ENCODE assay signal across 15 cellular contexts in genomic region chr10:123890761-123891146, GRCh38. TPM values are rescaled to one million over a fixed set of nuclear protein-coding genes. Genes with fewer than 3 reads are reported as not detected.
DNase-seq lines count a peak whose midpoint lies in the region; ATAC-seq and TF ChIP-seq lines count a peak whose summit lies in the region.
"Had no signal": no experiment of that assay in that cellular context is flagged by ENCODE, and none has a peak within 500 bp of the region (broad histone marks: within the 10 kb centered on the region; RNA-seq: fewer than 3 reads in every experiment).

No MANE protein-coding gene starts in this region.

- DNase-seq in GM23248 (peak; percentile 37), mesenchymal stem cell (no peak), stomach (no peak), NCI-H510A treated with DMSO at 0.1 percent for 48 hours (lab: John Stamatoyannopoulos, UW) (no peak)
- no peak for DNase-seq in activated CD4-positive, alpha-beta T cell treated with anti-CD3 and anti-CD28 coated beads, Interleukin-2, amount 10 ng/mL, durations not matched to agents 7 days and 5 days
- DNase-seq: activated CD4-positive, alpha-beta T cell treated with anti-CD3 and anti-CD28 coated beads for 4 hours; OCI-M1; T-cell had no signal

- peak overlapping the region; percentile 77 for H2AFZ ChIP-seq in GM23248
- no peak overlapping the region for H2AFZ ChIP-seq in mesenchymal stem cell (ENCODE audit: low read depth, low read length)

- no peak overlapping the region for H3K4me3 Mint-ChIP-seq in activated CD4-positive, alpha-beta T cell treated with anti-CD3 and anti-CD28 coated beads, Interleukin-2, amount 10 ng/mL, durations not matched to agents 7 days and 5 days
- H3K4me3 Mint-ChIP-seq: T-cell had no signal

- H3K4me3 ChIP-seq in GM23248 (peak overlapping the region; percentile 68), ectodermal cell (ENCODE audit: insufficient read depth, low read depth, low read length) (peak overlapping the region; percentile 19), mesenchymal stem cell (ENCODE audit: insufficient read depth in 1 of 2, low read depth in 1 of 2, low read length in 2 of 2) (peak overlapping the region in 1 of 2 experiments; percentile 83), stomach (peak overlapping the region; percentile 24 to 56 (median 44))

- H2AK5ac ChIP-seq in mesenchymal stem cell (ENCODE audit: low read length, severe bottlenecking): no peak overlapping the region

- no peak overlapping the region for H2BK5ac ChIP-seq in mesenchymal stem cell (ENCODE audit: low read depth, low read length, poor library complexity, severe bottlenecking)

- in situ Hi-C loops in GM23248 (cut with MboI): no loop called here

- ATAC-seq in GM18873 (IDR thresholded peaks at IDR 0.05; ENCODE audit: low FRiP score, unreplicated experiment) (no peak), HG02623 (IDR thresholded peaks at IDR 0.05; ENCODE audit: unreplicated experiment) (no peak)
- ATAC-seq: T-cell had no signal

- H4K8ac ChIP-seq in mesenchymal stem cell (ENCODE audit: low read length): no peak overlapping the region

- intact Hi-C loops in stomach (cut with DNase I; ENCODE audit: low total_unique reads): no loop called here

- POLR2A ChIA-PET in activated CD4-positive, alpha-beta T cell treated with anti-CD3 and anti-CD28 coated beads, Interleukin-2, amount 10 ng/mL, durations not matched to agents 7 days and 5 days (lab: Charles Lee): no interaction called here

- H3K9me3 Mint-ChIP-seq in activated CD4-positive, alpha-beta T cell treated with anti-CD3 and anti-CD28 coated beads, Interleukin-2, amount 10 ng/mL, durations not matched to agents 7 days and 5 days: no peaks in the 10 kb centered on the region
- H3K9me3 Mint-ChIP-seq: activated T-helper 2 cell treated with anti-CD3 and anti-CD28 coated beads, Interferon-gamma antibody, Interleukin-2, Interleukin-4, amounts not matched to agents 10 μg/mL and 5 μg/mL and 100 μg/mL, durations not matched to agents 14 hours and 24 hours and 36 hours; T-cell had no signal

- no peaks in the 10 kb centered on the region for H3K4me1 ChIP-seq in GM23248 (ENCODE audit: insufficient read depth)
- H3K4me1 ChIP-seq in ectodermal cell (ENCODE audit: control insufficient read depth, insufficient read depth, low read length): peaks cover 5% of the 10 kb centered on the region
- H3K4me1 ChIP-seq in mesenchymal stem cell (ENCODE audit: control insufficient read depth, insufficient read depth, low read depth, low read length): no peaks in the 10 kb centered on the region
- peaks cover 0 to 24% (median under 1%) of the 10 kb centered on the region in 4 donors for H3K4me1 ChIP-seq in stomach

- H4K20me1 ChIP-seq in GM23248 (ENCODE audit: insufficient read depth): no peaks in the 10 kb centered on the region

- TF ChIP-seq EP300 in stomach (IDR thresholded peaks at IDR 0.05): no peak

- H3K27ac ChIP-seq in GM23248 (no peak overlapping the region), ectodermal cell (ENCODE audit: insufficient read depth, low read depth, low read length, poor library complexity, severe bottlenecking) (no peak overlapping the region), mesenchymal stem cell (ENCODE audit: low read length, poor library complexity, severe bottlenecking) (no peak overlapping the region), stomach (peak overlapping the region in 4 of 5 donors; percentile 74 to 94 (median 84))
- H3K27ac ChIP-seq: C4-2B, HL-60, neutrophil had no signal

- no peak overlapping the region for H2BK15ac ChIP-seq in mesenchymal stem cell (ENCODE audit: low read depth, poor library complexity, severe bottlenecking)

- H3K4me2 ChIP-seq in GM23248 (ENCODE audit: unreplicated experiment) (peak overlapping the region; percentile 43), mesenchymal stem cell (ENCODE audit: low read length, poor library complexity, severe bottlenecking) (no peak overlapping the region)

- H3K79me2 ChIP-seq in GM23248 (ENCODE audit: insufficient read depth): no peaks in the 10 kb centered on the region

- no peaks in the 10 kb centered on the region for H3K36me3 Mint-ChIP-seq in activated CD4-positive, alpha-beta T cell treated with anti-CD3 and anti-CD28 coated beads, Interleukin-2, amount 10 ng/mL, durations not matched to agents 7 days and 5 days (ENCODE audit: low read depth)
- H3K36me3 Mint-ChIP-seq: T-cell had no signal

- H3K27me3 Mint-ChIP-seq in activated CD4-positive, alpha-beta T cell treated with anti-CD3 and anti-CD28 coated beads, Interleukin-2, amount 10 ng/mL, durations not matched to agents 7 days and 5 days: peaks cover 16% of the 10 kb centered on the region

- no peak for TF ChIP-seq POLR2A in stomach (IDR thresholded peaks at IDR 0.05)

- H3K36me3 ChIP-seq in GM23248 (ENCODE audit: low read depth) (no peaks in the 10 kb centered on the region), ectodermal cell (ENCODE audit: control insufficient read depth, insufficient read depth, low read length) (no peaks in the 10 kb centered on the region), mesenchymal stem cell (ENCODE audit: control insufficient read depth in 1 of 2, insufficient read depth in 2 of 2, low read depth in 1 of 2, low read length in 2 of 2) (no peaks in the 10 kb centered on the region), stomach (no peaks in the 10 kb centered on the region)
- H3K36me3 ChIP-seq: neutrophil had no signal

- CTCF ChIA-PET in activated CD4-positive, alpha-beta T cell treated with anti-CD3 and anti-CD28 coated beads, Interleukin-2, amount 10 ng/mL, durations not matched to agents 7 days and 5 days (lab: Charles Lee): no interaction called here

- H3K79me1 ChIP-seq in mesenchymal stem cell (replicated peaks; ENCODE audit: low read length, poor library complexity, severe bottlenecking): no peaks in the 10 kb centered on the region

- H3K23ac ChIP-seq in mesenchymal stem cell (ENCODE audit: low read length in 2 of 2): no peak overlapping the region

- H3K9me3 ChIP-seq in GM23248 (ENCODE audit: low read depth) (no peaks in the 10 kb centered on the region), ectodermal cell (ENCODE audit: control insufficient read depth, low read length) (no peaks in the 10 kb centered on the region), mesenchymal stem cell (ENCODE audit: control insufficient read depth, low read length) (no peaks in the 10 kb centered on the region), stomach (peaks cover 0 to 3% (median 0%) of the 10 kb centered on the region in 4 donors)
- H3K9me3 ChIP-seq: neutrophil had no signal

- 15% methylated on average over 6 of the region's 6 CpGs for WGBS in GM23248 (ENCODE audit: low coverage in 1 of 2, low lambda C conversion rate in 2 of 2, missing lambda C conversion rate in 2 of 2), 2 experiments
- WGBS in ectodermal cell, 2 experiments: 55 to 61% methylated on average over 6 of the region's 6 CpGs
- 71% methylated on average over 3 of the region's 6 CpGs for WGBS in mesenchymal stem cell
- 34 to 52% (median 44%) methylated on average over 6 of the region's 6 CpGs for WGBS in stomach, 5 donors

- H3K4me1 Mint-ChIP-seq in activated CD4-positive, alpha-beta T cell treated with anti-CD3 and anti-CD28 coated beads, Interleukin-2, amount 10 ng/mL, durations not matched to agents 7 days and 5 days: no peaks in the 10 kb centered on the region
- H3K4me1 Mint-ChIP-seq: T-cell had no signal

- H3K27me3 ChIP-seq in GM23248 (replicated peaks; ENCODE audit: insufficient read depth): peaks cover 3% of the 10 kb centered on the region; the same call in 1 of the 2 replicates
- peaks cover 46% of the 10 kb centered on the region for H3K27me3 ChIP-seq in ectodermal cell (ENCODE audit: control insufficient read depth, insufficient read depth, low read length, poor library complexity, severe bottlenecking)
- peaks cover 27 to 43% of the 10 kb centered on the region in 2 experiments for H3K27me3 ChIP-seq in mesenchymal stem cell (ENCODE audit: control insufficient read depth in 1 of 2, insufficient read depth in 1 of 2, low read length in 2 of 2)
- H3K27me3 ChIP-seq in stomach: peaks cover 0 to 49% (median 16%) of the 10 kb centered on the region in 3 donors

- no peak overlapping the region for H3K27ac Mint-ChIP-seq in activated CD4-positive, alpha-beta T cell treated with anti-CD3 and anti-CD28 coated beads, Interleukin-2, amount 10 ng/mL, durations not matched to agents 7 days and 5 days
- H3K27ac Mint-ChIP-seq: activated T-helper 2 cell treated with anti-CD3 and anti-CD28 coated beads, Interferon-gamma antibody, Interleukin-2, Interleukin-4, amounts not matched to agents 10 μg/mL and 5 μg/mL and 100 μg/mL, durations not matched to agents 14 hours and 24 hours and 36 hours; T-cell had no signal

- no peaks in the 10 kb centered on the region for H3F3A ChIP-seq in GM23248 (ENCODE audit: insufficient read depth)

- peak overlapping the region; percentile 61 for H3K9ac ChIP-seq in GM23248
- peak overlapping the region; percentile 79 for H3K9ac ChIP-seq in mesenchymal stem cell (ENCODE audit: low read length)

- TF ChIP-seq CTCF in stomach (IDR thresholded peaks at IDR 0.05): no peak

- no peak overlapping the region for H2BK12ac ChIP-seq in mesenchymal stem cell (ENCODE audit: low read length in 2 of 2)

- no peak overlapping the region for H3K4ac ChIP-seq in mesenchymal stem cell (ENCODE audit: low read depth in 1 of 2, low read length in 2 of 2)

- H3K14ac ChIP-seq in mesenchymal stem cell (ENCODE audit: low read length in 2 of 2): no peak overlapping the region

- no peak overlapping the region for H4K91ac ChIP-seq in mesenchymal stem cell (ENCODE audit: low read length)

- H3K18ac ChIP-seq in mesenchymal stem cell (ENCODE audit: low read depth in 1 of 2, low read length in 2 of 2): no peak overlapping the region

- no peak overlapping the region for H2BK120ac ChIP-seq in mesenchymal stem cell (ENCODE audit: low read depth, low read length)

- H3K9me2 ChIP-seq in GM23248 (ENCODE audit: insufficient read depth): no peaks in the 10 kb centered on the region

RNA-seq across cellular contexts. Expression of gene CPXM2, which starts 0.9 kb away (rescaled TPM):
- 19.8 and 21.2 TPM in 2 replicates for total RNA-seq in GM23248 (2014; rRNA removed; shearing (Covaris generic))
- polyA plus RNA-seq in GM23248 (2016; fragmentation: Nextera tagmentation; extraction: Ambion mirVana) (14.2 and 14.8 TPM in 2 replicates), stomach (1 to 10 TPM in 1 of 3 donors, under 1 TPM in 2; 0.46 to 7.9 (median 0.62) TPM)
- 0.35 TPM for polyA plus RNA-seq in ectodermal cell (2013, experiment 1 of 4)
- polyA plus RNA-seq in ectodermal cell (2013, experiment 2 of 4): 0.11 TPM
- 0.32 TPM for polyA plus RNA-seq in ectodermal cell (2013, experiment 3 of 4)
- 0.24 TPM for polyA plus RNA-seq in ectodermal cell (2013, experiment 4 of 4)
- not detected for polyA plus RNA-seq in mesenchymal stem cell (2013, experiment 1 of 2)
- 0.01 TPM for polyA plus RNA-seq in mesenchymal stem cell (2013, experiment 2 of 2)
- total RNA-seq in stomach: 10 to 100 TPM in 3 of 5 donors, 1 to 10 TPM in 2; 9.8 to 33.5 (median 12.8) TPM
- total RNA-seq in activated CD4-positive, alpha-beta T cell treated with anti-CD3 and anti-CD28 coated beads, Interleukin-2, amount 10 ng/mL, durations not matched to agents 7 days and 5 days: not detected
- total RNA-seq: activated T-helper 2 cell treated with anti-CD3 and anti-CD28 coated beads, Interferon-gamma antibody, Interleukin-2, Interleukin-4, amounts not matched to agents 10 μg/mL and 5 μg/mL and 100 μg/mL, durations not matched to agents 14 hours and 24 hours and 36 hours; T-cell had no signal

Comparison
In these comparisons a context has a peak if more than half of its experiments do, and no peak if none do; other contexts are left out.
1. H3K27ac ChIP-seq: peak in stomach (4 of 5); none in GM23248 (single experiment), ectodermal cell (single experiment) and mesenchymal stem cell (single experiment).
2. RNA of gene CPXM2, which starts 0.9 kb away (total RNA-seq): 19.8 to 21.2 TPM in GM23248 and 9.8 to 33.5 TPM in stomach; not detected in activated CD4-positive, alpha-beta T cell treated with anti-CD3 and anti-CD28 coated beads, Interleukin-2, amount 10 ng/mL, durations not matched to agents 7 days and 5 days; every median in the first group is over 10 times any median in the second.